ENCODE assay signal across 8 cellular contexts in the genomic region with DNA sequence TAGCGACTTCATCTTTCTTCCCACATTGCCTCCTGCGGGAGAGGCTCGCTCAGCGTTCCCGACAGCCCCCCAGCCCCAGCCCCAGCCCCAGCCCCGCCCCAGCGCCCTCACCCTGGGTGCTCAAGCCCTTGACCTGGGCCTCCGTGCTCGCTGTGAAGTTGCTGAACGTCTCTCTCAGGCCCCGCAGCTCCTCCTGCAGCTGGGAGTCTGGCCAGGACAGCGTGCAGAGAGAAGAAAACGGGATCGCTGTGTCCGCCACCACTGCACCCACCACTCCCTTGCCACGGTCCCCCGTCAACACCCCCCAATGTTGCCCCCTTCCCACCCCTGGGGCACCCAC. TPM values are rescaled to one million over a fixed set of nuclear protein-coding genes. Genes with fewer than 3 reads are reported as not detected.
A peak's percentile ranks its signal among the peaks of the same experiment; 100 is the strongest.
DNase-seq lines count a peak whose midpoint lies in the region; ATAC-seq, FAIRE-seq and TF ChIP-seq lines count a peak whose summit lies in the region.

No MANE protein-coding gene starts in this region.

- no peak overlapping the region for H2BK12ac ChIP-seq in trophoblast cell (ENCODE audit: low read length)

- H3K79me1 ChIP-seq in trophoblast cell (ENCODE audit: low read length): peaks cover 8% of the 10 kb centered on the region

- H3K4me2 ChIP-seq in SK-N-SH: peak overlapping the region; percentile 93
- H3K4me2 ChIP-seq in trophoblast cell (ENCODE audit: low read length): peak overlapping the region; percentile 95

- peaks cover 5% of the 10 kb centered on the region for H3K36me3 Mint-ChIP-seq in glutamatergic neuron (ENCODE audit: unreplicated experiment)

- H4K91ac ChIP-seq in trophoblast cell (ENCODE audit: low read depth, low read length): no peak overlapping the region

- WGBS in SK-N-SH (ENCODE audit: low lambda C conversion rate): 7% methylated on average over 15 of the region's 17 CpGs
- WGBS in trophoblast cell (ENCODE audit: extremely low coverage, insufficient coverage, insufficient read length): no CpG with 5 or more reads among the region's 17 CpGs

- H3K23ac ChIP-seq in trophoblast cell (ENCODE audit: low read length): no peak overlapping the region

- H4K8ac ChIP-seq in trophoblast cell (ENCODE audit: low read depth, low read length): no peak overlapping the region

- no peak overlapping the region for H4K12ac ChIP-seq in trophoblast cell (ENCODE audit: low read depth, low read length)

- no peak overlapping the region for H3K27ac ChIP-seq in SK-N-SH (ENCODE audit: low read depth in 2 of 2, low read length in 1 of 2)
- H3K27ac ChIP-seq in trophoblast cell (ENCODE audit: low read depth, low read length): no peak overlapping the region
- H3K27ac ChIP-seq in foreskin keratinocyte: no peak overlapping the region

- H3K27me3 Mint-ChIP-seq in glutamatergic neuron (ENCODE audit: unreplicated experiment): peaks cover 7% of the 10 kb centered on the region

- no peaks in the 10 kb centered on the region for H3K27me3 ChIP-seq in SK-N-SH (ENCODE audit: insufficient read depth)
- no peaks in the 10 kb centered on the region for H3K27me3 ChIP-seq in trophoblast cell (ENCODE audit: insufficient read depth, low read length)
- peaks cover 28% of the 10 kb centered on the region for H3K27me3 ChIP-seq in foreskin keratinocyte

- no peaks in the 10 kb centered on the region for H3K9me3 ChIP-seq in SK-N-SH
- H3K9me3 ChIP-seq in trophoblast cell (ENCODE audit: insufficient read depth, low read depth, low read length): peaks cover 9% of the 10 kb centered on the region

- H3K4me1 ChIP-seq in SK-N-SH (ENCODE audit: control insufficient read depth in 1 of 2, insufficient read depth in 2 of 2, low read depth in 1 of 2, low read length in 1 of 2) (peaks cover 0 to 8% of the 10 kb centered on the region in 2 experiments; a peak in 1 of 4 replicates), trophoblast cell (ENCODE audit: control insufficient read depth in 1 of 2, insufficient read depth in 2 of 2, low read length in 2 of 2) (peaks cover 4 to 15% of the 10 kb centered on the region in 2 experiments), foreskin keratinocyte (no peaks in the 10 kb centered on the region)

- no peak overlapping the region for H2AFZ ChIP-seq in SK-N-SH (ENCODE audit: low read depth)
- peak overlapping the region; percentile 56 for H2AFZ ChIP-seq in trophoblast cell (ENCODE audit: insufficient read depth, low read length, poor library complexity)

- TF ChIP-seq CTCF in SK-N-SH (IDR thresholded peaks at IDR 0.05): no peak
- no peak for TF ChIP-seq CTCF in glutamatergic neuron (IDR thresholded peaks at IDR 0.05; ENCODE audit: partially characterized antibody, unreplicated experiment)
- TF ChIP-seq CTCF in foreskin keratinocyte (conservative IDR thresholded peaks at IDR 0.05): no peak

- no peak overlapping the region for H3K4ac ChIP-seq in trophoblast cell (ENCODE audit: low read depth, low read length)

- no peak for TF ChIP-seq POLR2A in GM12892 (IDR thresholded peaks at IDR 0.05; ENCODE audit: low read depth, low read length)

- DNase-seq in GM12892 (ENCODE audit: insufficient read length): peak; percentile 23
- DNase-seq in SK-N-SH: peak; percentile 55
- DNase-seq in glutamatergic neuron: peak; percentile 56
- DNase-seq in trophoblast cell: no peak
- no peak for DNase-seq in KBM-7
- no peak for DNase-seq in SK-N-DZ (ENCODE audit: low spot score)
- no peak for DNase-seq in SW 1271 (lab: John Stamatoyannopoulos, UW)
- DNase-seq in foreskin keratinocyte: no peak

- H3K18ac ChIP-seq in trophoblast cell (ENCODE audit: low read length): no peak overlapping the region

- H3K9me3 Mint-ChIP-seq in glutamatergic neuron (ENCODE audit: unreplicated experiment): peaks cover 3% of the 10 kb centered on the region

- TF ChIP-seq RAD21 in SK-N-SH (IDR thresholded peaks at IDR 0.05; ENCODE audit: low read length): no peak

- CTCF ChIA-PET in SK-N-SH (lab: Yijun Ruan, JAX): interaction anchor here (0.6 to 12.9 kb wide), 36 partner anchors 9 to 308 kb away, joined by 3 to 217 read pairs (median 8); a partner anchor contains a TSS

- H2AK5ac ChIP-seq in trophoblast cell (ENCODE audit: low read length): no peak overlapping the region

- H3K4me3 Mint-ChIP-seq in glutamatergic neuron (ENCODE audit: unreplicated experiment): no peak overlapping the region

- no peaks in the 10 kb centered on the region for H3K79me2 ChIP-seq in SK-N-SH (ENCODE audit: insufficient read depth)
- peaks cover 2% of the 10 kb centered on the region for H3K79me2 ChIP-seq in trophoblast cell (ENCODE audit: control insufficient read depth, insufficient read depth, low read length, poor library complexity)

- no peak overlapping the region for H2BK5ac ChIP-seq in trophoblast cell (ENCODE audit: low read depth, low read length, poor library complexity)

- H3K27ac Mint-ChIP-seq in glutamatergic neuron (ENCODE audit: unreplicated experiment): no peak overlapping the region

- H3K9me2 ChIP-seq in SK-N-SH: no peaks in the 10 kb centered on the region

- H3K14ac ChIP-seq in trophoblast cell (ENCODE audit: low read length): no peak overlapping the region

- in situ Hi-C loops in KBM-7 (cut with MboI; ENCODE audit: low pct_unique_long_range_greater_than_20kb, low sequenced_read_pairs): no loop called here

- H3K4me3 ChIP-seq in SK-N-SH (ENCODE audit: low read depth in 2 of 2, low read length in 1 of 2) (peak overlapping the region in 1 of 2 experiments; percentile 38; a peak in 2 of 4 replicates), trophoblast cell (ENCODE audit: low read depth, low read length) (no peak overlapping the region)

- H3K4me1 Mint-ChIP-seq in glutamatergic neuron (ENCODE audit: low read depth, unreplicated experiment): peaks cover 7% of the 10 kb centered on the region

- H3K36me3 ChIP-seq in SK-N-SH (replicated peaks in 1 of 2; ENCODE audit: control insufficient read depth in 1 of 2, insufficient read depth in 2 of 2, low read length in 1 of 2): no peaks in the 10 kb centered on the region
- no peaks in the 10 kb centered on the region for H3K36me3 ChIP-seq in trophoblast cell (ENCODE audit: control insufficient read depth in 1 of 2, insufficient read depth in 2 of 2, low read length in 2 of 2)

- no peaks in the 10 kb centered on the region for H4K20me1 ChIP-seq in SK-N-SH (ENCODE audit: insufficient read depth)

- POLR2A ChIA-PET in SK-N-SH (lab: Yijun Ruan, JAX): interaction anchor here (0.6 to 1.5 kb wide), 4 partner anchors 11 to 227 kb away, joined by 3 to 5 read pairs (median 4); a partner anchor contains a TSS

- no peak overlapping the region for H2BK120ac ChIP-seq in trophoblast cell (ENCODE audit: insufficient read depth, low read length, poor library complexity)

- FAIRE-seq in GM12892 (lab: Jason Lieb, UNC): no peak

- no peak for ATAC-seq in foreskin keratinocyte

- no peak for TF ChIP-seq EP300 in SK-N-SH (IDR thresholded peaks at IDR 0.05; ENCODE audit: borderline replicate concordance in 1 of 2, low read depth in 1 of 2, low read length in 1 of 2)

- H3K9ac ChIP-seq in SK-N-SH (no peak overlapping the region), trophoblast cell (ENCODE audit: low read length) (no peak overlapping the region)

- peaks cover 3% of the 10 kb centered on the region for H3F3A ChIP-seq in SK-N-SH (replicated peaks; ENCODE audit: insufficient read depth)

TF ChIP-seq in SK-N-SH, 30 proteins besides CTCF, POLR2A, EP300 and RAD21 (continues in another document):
- TF ChIP-seq SMC3 (IDR thresholded peaks at IDR 0.05; ENCODE audit: low read depth, low read length): no peak
- TF ChIP-seq RCOR1 (IDR thresholded peaks at IDR 0.05; ENCODE audit: low read length): no peak
- TF ChIP-seq MEF2A (IDR thresholded peaks at IDR 0.05; ENCODE audit: borderline replicate concordance, low read depth): no peak

RNA-seq across cellular contexts. Expression of a gene that starts 2.3 kb away (rescaled TPM):
- not detected for polyA plus RNA-seq in GM12892 (2012; ENCODE audit: missing spikeins)
- polyA plus RNA-seq in SK-N-SH (2012; rRNA removed) (2.0 and 2.1 TPM in 2 replicates), foreskin keratinocyte (0.28 and 0.46 TPM in 2 replicates)
- 0.46 and 0.73 TPM in 2 replicates for polyA plus RNA-seq in SK-N-SH (2012; cell fraction: cytosol; rRNA removed)
- polyA plus RNA-seq in SK-N-SH (2012; cell fraction: nucleus; rRNA removed): 14.5 and 19.7 TPM in 2 replicates
- total RNA-seq in glutamatergic neuron (ENCODE audit: unreplicated experiment) (29.0 TPM), foreskin keratinocyte (0.14 and 0.21 TPM in 2 replicates)
- 5.7 and 5.9 TPM in 2 replicates for polyA plus RNA-seq in trophoblast cell (2013)
- polyA plus RNA-seq in SK-N-DZ (2014; cell fraction: cytosol; rRNA removed): 0.16 and 3.9 TPM in 2 replicates
- polyA plus RNA-seq in SK-N-DZ (2014; cell fraction: nucleus; rRNA removed): 5.9 and 7.7 TPM in 2 replicates

RNA-seq across cellular contexts. Expression of a gene that starts 42.8 kb away (rescaled TPM):
- polyA plus RNA-seq in GM12892 (2012; ENCODE audit: missing spikeins): 2.1 TPM
- 22.1 and 30.5 TPM in 2 replicates for polyA plus RNA-seq in SK-N-SH (2012; rRNA removed)
- 14.0 and 19.9 TPM in 2 replicates for polyA plus RNA-seq in SK-N-SH (2012; cell fraction: cytosol; rRNA removed)
- polyA plus RNA-seq in SK-N-SH (2012; cell fraction: nucleus; rRNA removed): 74.2 and 83.3 TPM in 2 replicates
- total RNA-seq in glutamatergic neuron (ENCODE audit: unreplicated experiment): 157 TPM
- polyA plus RNA-seq in trophoblast cell (2013): 14.6 and 15.7 TPM in 2 replicates
- 61.1 and 67.3 TPM in 2 replicates for polyA plus RNA-seq in SK-N-DZ (2014; cell fraction: cytosol; rRNA removed)
- polyA plus RNA-seq in SK-N-DZ (2014; cell fraction: nucleus; rRNA removed): 117 and 125 TPM in 2 replicates
- total RNA-seq in foreskin keratinocyte: 7.3 and 7.7 TPM in 2 replicates
- polyA plus RNA-seq in foreskin keratinocyte: 6.2 and 6.4 TPM in 2 replicates

RNA-seq across cellular contexts. Expression of a gene that starts 42.9 kb away (rescaled TPM):
- 223 TPM for polyA plus RNA-seq in GM12892 (2012; ENCODE audit: missing spikeins)
- polyA plus RNA-seq in SK-N-SH (2012; rRNA removed) (635 and 796 TPM in 2 replicates), foreskin keratinocyte (223 and 266 TPM in 2 replicates)
- 137 and 176 TPM in 2 replicates for polyA plus RNA-seq in SK-N-SH (2012; cell fraction: cytosol; rRNA removed)
- 6,138 and 6,607 TPM in 2 replicates for polyA plus RNA-seq in SK-N-SH (2012; cell fraction: nucleus; rRNA removed)
- total RNA-seq in glutamatergic neuron (ENCODE audit: unreplicated experiment) (375 TPM), foreskin keratinocyte (232 and 285 TPM in 2 replicates)
- polyA plus RNA-seq in trophoblast cell (2013): 491 and 526 TPM in 2 replicates
- 161 and 169 TPM in 2 replicates for polyA plus RNA-seq in SK-N-DZ (2014; cell fraction: cytosol; rRNA removed)
- polyA plus RNA-seq in SK-N-DZ (2014; cell fraction: nucleus; rRNA removed): 2,152 and 2,253 TPM in 2 replicates

RNA-seq across cellular contexts. Expression of a gene that starts 57.5 kb away (rescaled TPM):
- polyA plus RNA-seq in GM12892 (2012; ENCODE audit: missing spikeins): 29.3 TPM
- polyA plus RNA-seq in SK-N-SH (2012; rRNA removed) (6.9 and 8.3 TPM in 2 replicates), foreskin keratinocyte (28.0 and 31.2 TPM in 2 replicates)
- polyA plus RNA-seq in SK-N-SH (2012; cell fraction: cytosol; rRNA removed): 4.9 and 7.1 TPM in 2 replicates
- 17.8 and 26.4 TPM in 2 replicates for polyA plus RNA-seq in SK-N-SH (2012; cell fraction: nucleus; rRNA removed)
- total RNA-seq in glutamatergic neuron (ENCODE audit: unreplicated experiment) (79.1 TPM), foreskin keratinocyte (41.5 and 45.0 TPM in 2 replicates)
- 34.2 and 34.4 TPM in 2 replicates for polyA plus RNA-seq in trophoblast cell (2013)
- 95.7 and 109 TPM in 2 replicates for polyA plus RNA-seq in SK-N-DZ (2014; cell fraction: cytosol; rRNA removed)
- polyA plus RNA-seq in SK-N-DZ (2014; cell fraction: nucleus; rRNA removed): 147 and 150 TPM in 2 replicates

Comparison
In these comparisons a context has a peak if more than half of its experiments do, and no peak if none do; other contexts are left out.
1. DNase-seq: peak in GM12892 (single experiment), SK-N-SH (single experiment) and glutamatergic neuron (single experiment); none in trophoblast cell (0 of 2), KBM-7 (single experiment), SK-N-DZ (single experiment), SW 1271 (0 of 2) and foreskin keratinocyte (0 of 2).
2. RNA of a gene that starts 2.3 kb away (total RNA-seq): 29.0 TPM in glutamatergic neuron (single experiment); 0.14 to 0.21 TPM in foreskin keratinocyte; every median in the first group is over 10 times any median in the second.
3. RNA of a gene that starts 42.8 kb away (total RNA-seq): 157 TPM in glutamatergic neuron (single experiment); 7.3 to 7.7 TPM in foreskin keratinocyte; every median in the first group is over 10 times any median in the second.